ENCODE assay signal across 8 cellular contexts in genomic region chr2:32010670-32011565, GRCh38. TPM values are rescaled to one million over a fixed set of nuclear protein-coding genes. Genes with fewer than 3 reads are reported as not detected.
DNase-seq lines count a peak whose midpoint lies in the region; ATAC-seq, FAIRE-seq and TF ChIP-seq lines count a peak whose summit lies in the region.

MEMO1 (minus strand) TSS chr2:32011008; CDS start chr2:32010247, 761 bp downstream.

- intact Hi-C loops in Right ventricle myocardium superior (cut with DNase I), result loop anchor here (2.0 kb wide), 1 partner anchor 52 kb away; the partner anchor contains the start of gene SPAST
- intact Hi-C loops in pancreas (cut with DNase I), result no loop called here
- intact Hi-C loops in thyroid gland (cut with DNase I), result loop anchor here (10.0 kb wide), 1 partner anchor 54 kb away; the partner anchor contains the start of gene SPAST

- H3K27me3 ChIP-seq in pancreas, result no peaks in the 10 kb centered on the region
- H3K27me3 ChIP-seq in thyroid gland, result no peaks in the 10 kb centered on the region

- H3K4me3 ChIP-seq in pancreas (peak within 1 kb of the TSS; percentile 66 to 86 (median 70)), thyroid gland (replicated peaks in 1 of 3) (peak within 1 kb of the TSS; percentile 14 to 74 (median 37))

- WGBS in pancreas, 2 donors, result 0 to 1% methylated on average over 48 to 58 of the region's 58 CpGs
- 2 to 3% methylated on average over 15 of the region's 58 CpGs for WGBS in thyroid gland, 2 donors

- H3K36me3 ChIP-seq in pancreas (no peaks in the 10 kb centered on the region), thyroid gland (no peaks in the 10 kb centered on the region)

- H3K9me3 ChIP-seq in pancreas (no peaks in the 10 kb centered on the region), thyroid gland (no peaks in the 10 kb centered on the region)

- peaks cover 9 to 29% (median 21%) of the 10 kb centered on the region in 3 donors for H3K4me1 ChIP-seq in pancreas
- H3K4me1 ChIP-seq in thyroid gland, result peaks cover 4 to 12% of the 10 kb centered on the region in 2 donors

- H3K27ac ChIP-seq in pancreas (peak within 1 kb of the TSS; percentile 63 to 86 (median 73)), thyroid gland (peak within 1 kb of the TSS; percentile 82 to 91 (median 86))

- ATAC-seq in HG02798 (IDR thresholded peaks at IDR 0.05; ENCODE audit: poor library complexity, unreplicated experiment), result peak; percentile 69
- peak; percentile 91 for ATAC-seq in Right ventricle myocardium superior (ENCODE audit: poor library complexity)
- peak; percentile 86 to 94 (median 88) for ATAC-seq in pancreas

- TF ChIP-seq CTCF in pancreas (IDR thresholded peaks at IDR 0.05), result no peak
- TF ChIP-seq CTCF in thyroid gland (IDR thresholded peaks at IDR 0.05), result peak in 1 of 6 experiments; percentile 9

- TF ChIP-seq POLR2A in GM12891 (IDR thresholded peaks at IDR 0.05; ENCODE audit: low read depth, low read length) (peak; percentile 97), thyroid gland (IDR thresholded peaks at IDR 0.05) (peak; percentile 32 to 63)

- peak; percentile 85 for FAIRE-seq in GM12891 (lab: Jason Lieb, UNC)
- no peak for FAIRE-seq in pancreas (lab: Jason Lieb, UNC)

- DNase-seq in GM12891 (ENCODE audit: insufficient read length, low spot score) (peak; percentile 78), NCI-H1417 treated with DMSO at 0.1 percent for 48 hours (lab: John Stamatoyannopoulos, UW) (peak; percentile 85), SW 1271 (lab: John Stamatoyannopoulos, UW) (peak; percentile 93), Right ventricle myocardium superior (peak; percentile 96), pancreas (peak; percentile 92 to 97 (median 93)), thyroid gland (peak; percentile 97 to 98)
- peak; percentile 87 for DNase-seq in activated naive CD8-positive, alpha-beta T cell treated with anti-CD3 and anti-CD28 coated beads, Interleukin-2, amount 50 U/mL, for 16 hours (ENCODE audit: low read depth, low spot score)

TF ChIP-seq in GM12891, 5 proteins besides CTCF, POLR2A, EP300 and RAD21:
- TF ChIP-seq SPI1 (IDR thresholded peaks at IDR 0.05; ENCODE audit: low read depth, low read length) (peak; percentile 79), POLR2AphosphoS5 (IDR thresholded peaks at IDR 0.05; ENCODE audit: low read depth, low read length) (peak; percentile 98), POU2F2 (IDR thresholded peaks at IDR 0.05; ENCODE audit: low read depth, low read length) (no peak; the same call in 1 of the 2 replicates), PAX5 (IDR thresholded peaks at IDR 0.05; ENCODE audit: insufficient read depth, low read length, severe bottlenecking) (peak; percentile 39), TAF1 (IDR thresholded peaks at IDR 0.05; ENCODE audit: low read depth, low read length) (peak; percentile 97)
TF ChIP-seq in GM12891: peak in this region for 4.

RNA-seq across cellular contexts. Expression of gene MEMO1, which starts in this region (rescaled TPM):
- 43.7 TPM for polyA plus RNA-seq in GM12891 (2012; ENCODE audit: low read depth, missing spikeins)
- 43.8 TPM for total RNA-seq in Right ventricle myocardium superior
- 10 to 100 TPM; 10.5 to 20.4 (median 15.1) TPM for total RNA-seq in pancreas
- 10 to 100 TPM; 17.2 to 19.3 TPM for polyA plus RNA-seq in pancreas
- total RNA-seq in thyroid gland, result 10 to 100 TPM; 16.3 to 28.7 (median 27.4) TPM

Comparison
In these comparisons a context has a peak if more than half of its experiments do, and no peak if none do; other contexts are left out.
1. Peak in every context shown above with its lines: DNase-seq, ATAC-seq, H3K4me3 ChIP-seq and H3K27ac ChIP-seq.
2. intact Hi-C loops: an anchor here in Right ventricle myocardium superior (2.0 kb wide) and thyroid gland (10.0 kb wide); none called in pancreas.